ENCODE assay signal across 1 cellular context in genomic region chr6:15444881-15445280, GRCh38.
TF ChIP-seq lines count a peak whose summit lies in the region.

No MANE protein-coding gene starts in this region.

TF ChIP-seq in SK-N-SH, 30 proteins besides CTCF, POLR2A, EP300 and RAD21 (continued from another document):
- peak; percentile 70; the same call in 1 of the 2 replicates for TF ChIP-seq RXRA (IDR thresholded peaks at IDR 0.05; ENCODE audit: borderline replicate concordance, low read depth)
- no peak for TF ChIP-seq NRF1 (IDR thresholded peaks at IDR 0.05; ENCODE audit: low read depth, low read length)
- peak; percentile 93 for TF ChIP-seq MXI1 (IDR thresholded peaks at IDR 0.05; ENCODE audit: low read depth, low read length)
- no peak for TF ChIP-seq TAF1 (IDR thresholded peaks at IDR 0.05; ENCODE audit: borderline replicate concordance, low read depth, low read length)
- peak; percentile 52; the same call in 1 of the 2 replicates for TF ChIP-seq PBX3 (IDR thresholded peaks at IDR 0.05)
- TF ChIP-seq, protein P1, sequence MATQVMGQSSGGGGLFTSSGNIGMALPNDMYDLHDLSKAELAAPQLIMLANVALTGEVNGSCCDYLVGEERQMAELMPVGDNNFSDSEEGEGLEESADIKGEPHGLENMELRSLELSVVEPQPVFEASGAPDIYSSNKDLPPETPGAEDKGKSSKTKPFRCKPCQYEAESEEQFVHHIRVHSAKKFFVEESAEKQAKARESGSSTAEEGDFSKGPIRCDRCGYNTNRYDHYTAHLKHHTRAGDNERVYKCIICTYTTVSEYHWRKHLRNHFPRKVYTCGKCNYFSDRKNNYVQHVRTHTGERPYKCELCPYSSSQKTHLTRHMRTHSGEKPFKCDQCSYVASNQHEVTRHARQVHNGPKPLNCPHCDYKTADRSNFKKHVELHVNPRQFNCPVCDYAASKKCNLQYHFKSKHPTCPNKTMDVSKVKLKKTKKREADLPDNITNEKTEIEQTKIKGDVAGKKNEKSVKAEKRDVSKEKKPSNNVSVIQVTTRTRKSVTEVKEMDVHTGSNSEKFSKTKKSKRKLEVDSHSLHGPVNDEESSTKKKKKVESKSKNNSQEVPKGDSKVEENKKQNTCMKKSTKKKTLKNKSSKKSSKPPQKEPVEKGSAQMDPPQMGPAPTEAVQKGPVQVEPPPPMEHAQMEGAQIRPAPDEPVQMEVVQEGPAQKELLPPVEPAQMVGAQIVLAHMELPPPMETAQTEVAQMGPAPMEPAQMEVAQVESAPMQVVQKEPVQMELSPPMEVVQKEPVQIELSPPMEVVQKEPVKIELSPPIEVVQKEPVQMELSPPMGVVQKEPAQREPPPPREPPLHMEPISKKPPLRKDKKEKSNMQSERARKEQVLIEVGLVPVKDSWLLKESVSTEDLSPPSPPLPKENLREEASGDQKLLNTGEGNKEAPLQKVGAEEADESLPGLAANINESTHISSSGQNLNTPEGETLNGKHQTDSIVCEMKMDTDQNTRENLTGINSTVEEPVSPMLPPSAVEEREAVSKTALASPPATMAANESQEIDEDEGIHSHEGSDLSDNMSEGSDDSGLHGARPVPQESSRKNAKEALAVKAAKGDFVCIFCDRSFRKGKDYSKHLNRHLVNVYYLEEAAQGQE (IDR thresholded peaks at IDR 0.05; ENCODE audit: low read depth, low read length) = no peak
- peak; percentile 59; the same call in 1 of the 2 replicates for TF ChIP-seq NFIC (IDR thresholded peaks at IDR 0.05; ENCODE audit: borderline replicate concordance)
- no peak for TF ChIP-seq ELF1 (IDR thresholded peaks at IDR 0.05)
- 0 out of 2 replicates have a peak, but pooled peaks have one; percentile 12 for TF ChIP-seq TEAD4 (IDR thresholded peaks at IDR 0.05; ENCODE audit: borderline replicate concordance, insufficient read depth)
- no peak for TF ChIP-seq JUND (IDR thresholded peaks at IDR 0.05)
- peak; percentile 97 for TF ChIP-seq FOXJ3 (CRISPR knock-in tag; IDR thresholded peaks at IDR 0.05)
- TF ChIP-seq FOSL2 (IDR thresholded peaks at IDR 0.05; ENCODE audit: borderline replicate concordance, low read depth) = no peak
- TF ChIP-seq MEF2A (IDR thresholded peaks at IDR 0.05; ENCODE audit: borderline replicate concordance, low read depth) = peak; percentile 46; the same call in 1 of the 2 replicates
- 0 out of 2 replicates have a peak, but pooled peaks have one; percentile 33 for TF ChIP-seq SIN3A (IDR thresholded peaks at IDR 0.05; ENCODE audit: borderline replicate concordance, low read depth, low read length)
- TF ChIP-seq FOXM1 (IDR thresholded peaks at IDR 0.05; ENCODE audit: low read depth) = no peak
TF ChIP-seq in SK-N-SH: peak in this region for 13.
